16 cellular contexts compared by ENCODE assay signal in genomic region chr2:28296243-28296642, GRCh38.
DNase-seq lines count a peak whose midpoint lies in the region; ATAC-seq and TF ChIP-seq lines count a peak whose summit lies in the region.
"Had no signal": no experiment of that assay in that cellular context is flagged by ENCODE, and none has a peak within 500 bp of the region (broad histone marks: within the 10 kb centered on the region; RNA-seq: fewer than 3 reads in every experiment).

No MANE protein-coding gene starts in this region.

- H3K4me3 ChIP-seq in SK-N-SH (ENCODE audit: low read depth in 2 of 2, low read length in 1 of 2) (no peak overlapping the region), fibroblast of lung (replicated peaks in 1 of 4; ENCODE audit: control extremely low read depth in 1 of 4, insufficient read depth in 1 of 4, low read depth in 3 of 4, low read length in 4 of 4) (no peak overlapping the region)
- H3K4me3 ChIP-seq: adrenal gland, lung, tibial nerve had no signal

- H3K27ac ChIP-seq in SK-N-SH (ENCODE audit: low read depth in 2 of 2, low read length in 1 of 2) (peak overlapping the region in 1 of 2 experiments; percentile 10; a peak in 1 of 4 replicates), fibroblast of lung (ENCODE audit: insufficient read depth, low read length) (no peak overlapping the region)
- H3K27ac ChIP-seq: adrenal gland had no signal

- TF ChIP-seq CTCF in HFFc6 (IDR thresholded peaks at IDR 0.05) (no peak), SK-N-SH (IDR thresholded peaks at IDR 0.05) (no peak), fibroblast of lung (conservative IDR thresholded peaks at IDR 0.05 in 1 of 2, IDR thresholded peaks at IDR 0.05 in 1 of 2; ENCODE audit: low read depth in 1 of 2, low read length in 2 of 2) (no peak), natural killer cell (IDR thresholded peaks at IDR 0.05) (no peak)

- 46% methylated on average over 7 of the region's 7 CpGs for WGBS in SK-N-SH (ENCODE audit: low lambda C conversion rate)

- no peaks in the 10 kb centered on the region for H4K20me1 ChIP-seq in SK-N-SH (ENCODE audit: insufficient read depth)
- no peaks in the 10 kb centered on the region for H4K20me1 ChIP-seq in fibroblast of lung (ENCODE audit: control insufficient read depth, extremely low read depth, insufficient read depth, low read length)

- TF ChIP-seq EP300 in SK-N-SH (IDR thresholded peaks at IDR 0.05; ENCODE audit: borderline replicate concordance in 1 of 2, low read depth in 1 of 2, low read length in 1 of 2): peak in 1 of 2 experiments; percentile 46; a peak in 1 of 4 replicates

- H3K4me1 ChIP-seq in SK-N-SH (ENCODE audit: control insufficient read depth in 1 of 2, insufficient read depth in 2 of 2, low read depth in 1 of 2, low read length in 1 of 2) (peaks cover 0 to 16% of the 10 kb centered on the region in 2 experiments; a peak in 1 of 4 replicates), fibroblast of lung (ENCODE audit: control insufficient read depth, extremely low read depth, insufficient read depth, low read length) (peaks cover 27% of the 10 kb centered on the region)
- H3K4me1 ChIP-seq: adrenal gland, tibial nerve had no signal

- H3K27ac Mint-ChIP-seq in HFFc6 (peak overlapping the region; percentile 84), natural killer cell (no peak overlapping the region)

- DNase-seq in A172 (ENCODE audit: low spot score) (peak; percentile 85), HFFc6 (peak; percentile 73), SK-N-SH (no peak), fibroblast of lung (ENCODE audit: low read depth in 2 of 2) (peak; percentile 15 to 84), natural killer cell (no peak), left lobe of liver (ENCODE audit: low spot score) (no peak), AML-193 (lab: John Stamatoyannopoulos, UW) (no peak)
- DNase-seq in activated CD4-positive, alpha-beta T cell treated with anti-CD3 and anti-CD28 coated beads for 48 hours: no peak
- DNase-seq: adrenal gland, MM.1S, NCI-H1930, NCI-H524, retina, T-helper 17 cell had no signal

- H2AFZ ChIP-seq in SK-N-SH (ENCODE audit: low read depth) (no peak overlapping the region), fibroblast of lung (ENCODE audit: low read length) (no peak overlapping the region)

- no peak for TF ChIP-seq RAD21 in SK-N-SH (IDR thresholded peaks at IDR 0.05; ENCODE audit: low read length)

- H3K4me3 Mint-ChIP-seq in HFFc6 (peak overlapping the region; percentile 60), natural killer cell (no peak overlapping the region)
- H3K4me3 Mint-ChIP-seq: T-helper 17 cell had no signal

- peaks cover 23% of the 10 kb centered on the region for H3F3A ChIP-seq in SK-N-SH (replicated peaks; ENCODE audit: insufficient read depth)

- H3K36me3 ChIP-seq in SK-N-SH (replicated peaks in 1 of 2; ENCODE audit: control insufficient read depth in 1 of 2, insufficient read depth in 2 of 2, low read length in 1 of 2) (peaks cover 0 to 6% of the 10 kb centered on the region in 2 experiments), fibroblast of lung (ENCODE audit: control insufficient read depth, insufficient read depth, low read length) (no peaks in the 10 kb centered on the region)

- CTCF ChIA-PET in SK-N-SH (lab: Yijun Ruan, JAX): interaction anchor here (1.0 kb wide), 1 partner anchor 14 kb away, joined by 4 read pairs; no protein-coding TSS in a partner anchor

- H3K4me1 Mint-ChIP-seq in HFFc6 (ENCODE audit: low read depth): peaks cover 81% of the 10 kb centered on the region
- peaks cover 6% of the 10 kb centered on the region in 2 donors for H3K4me1 Mint-ChIP-seq in natural killer cell
- H3K4me1 Mint-ChIP-seq: T-helper 17 cell had no signal

- no peak for ATAC-seq in natural killer cell
- no peak for ATAC-seq in left lobe of liver
- ATAC-seq: T-helper 17 cell had no signal

- no peak overlapping the region; the same call in 1 of the 2 replicates for H3K4me2 ChIP-seq in SK-N-SH
- H3K4me2 ChIP-seq in fibroblast of lung (ENCODE audit: extremely low read depth, insufficient read depth, low read length): no peak overlapping the region

- intact Hi-C loops in natural killer cell (cut with micrococcal nuclease): no loop called here

- H3K36me3 Mint-ChIP-seq in HFFc6 (ENCODE audit: low read depth): 0 out of 2 replicates have a peak, but pooled peaks cover 10% of the 10 kb centered on the region
- H3K36me3 Mint-ChIP-seq in natural killer cell: no peaks in the 10 kb centered on the region

- H3K9me2 ChIP-seq in SK-N-SH: no peaks in the 10 kb centered on the region

- H3K9me3 Mint-ChIP-seq in HFFc6 (no peaks in the 10 kb centered on the region), natural killer cell (no peaks in the 10 kb centered on the region)

- H3K79me2 ChIP-seq in SK-N-SH (ENCODE audit: insufficient read depth) (no peaks in the 10 kb centered on the region), fibroblast of lung (ENCODE audit: control insufficient read depth, insufficient read depth, low read length) (no peaks in the 10 kb centered on the region)

- H3K9me3 ChIP-seq in SK-N-SH (no peaks in the 10 kb centered on the region), fibroblast of lung (ENCODE audit: control insufficient read depth, insufficient read depth, low read depth, low read length) (no peaks in the 10 kb centered on the region)
- H3K9me3 ChIP-seq: adrenal gland, tibial nerve had no signal

- no peaks in the 10 kb centered on the region for H3K27me3 Mint-ChIP-seq in HFFc6 (ENCODE audit: insufficient read depth)
- H3K27me3 Mint-ChIP-seq in natural killer cell (ENCODE audit: low read depth in 2 of 2): no peaks in the 10 kb centered on the region
- H3K27me3 Mint-ChIP-seq: T-helper 17 cell had no signal

- POLR2A ChIA-PET in SK-N-SH (lab: Yijun Ruan, JAX): no interaction called here

- H3K9ac ChIP-seq in SK-N-SH (no peak overlapping the region), fibroblast of lung (ENCODE audit: insufficient read depth, low read length) (no peak overlapping the region)

- H3K27me3 ChIP-seq in SK-N-SH (ENCODE audit: insufficient read depth): no peaks in the 10 kb centered on the region
- no peaks in the 10 kb centered on the region for H3K27me3 ChIP-seq in fibroblast of lung (ENCODE audit: control insufficient read depth, insufficient read depth, low read length)
- H3K27me3 ChIP-seq: adrenal gland, tibial nerve had no signal

TF ChIP-seq in SK-N-SH, 30 proteins besides CTCF, POLR2A, EP300 and RAD21 (continues in another document):
- TF ChIP-seq, protein P1, sequence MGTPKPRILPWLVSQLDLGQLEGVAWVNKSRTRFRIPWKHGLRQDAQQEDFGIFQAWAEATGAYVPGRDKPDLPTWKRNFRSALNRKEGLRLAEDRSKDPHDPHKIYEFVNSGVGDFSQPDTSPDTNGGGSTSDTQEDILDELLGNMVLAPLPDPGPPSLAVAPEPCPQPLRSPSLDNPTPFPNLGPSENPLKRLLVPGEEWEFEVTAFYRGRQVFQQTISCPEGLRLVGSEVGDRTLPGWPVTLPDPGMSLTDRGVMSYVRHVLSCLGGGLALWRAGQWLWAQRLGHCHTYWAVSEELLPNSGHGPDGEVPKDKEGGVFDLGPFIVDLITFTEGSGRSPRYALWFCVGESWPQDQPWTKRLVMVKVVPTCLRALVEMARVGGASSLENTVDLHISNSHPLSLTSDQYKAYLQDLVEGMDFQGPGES (IDR thresholded peaks at IDR 0.05; ENCODE audit: low read depth, low read length): no peak
- TF ChIP-seq NFIC (IDR thresholded peaks at IDR 0.05; ENCODE audit: borderline replicate concordance) (peak; percentile 23; the same call in 1 of the 2 replicates), GABPA (IDR thresholded peaks at IDR 0.05; ENCODE audit: low read depth) (no peak), JUND (IDR thresholded peaks at IDR 0.05) (peak; percentile 58), USF2 (IDR thresholded peaks at IDR 0.05; ENCODE audit: borderline replicate concordance, low read depth, low read length) (no peak), RFX5 (IDR thresholded peaks at IDR 0.05; ENCODE audit: low read length) (no peak), RXRA (IDR thresholded peaks at IDR 0.05; ENCODE audit: borderline replicate concordance, low read depth) (peak; percentile 17; the same call in 1 of the 2 replicates), YY1 (IDR thresholded peaks at IDR 0.05; ENCODE audit: low read depth) (no peak), TEAD4 (IDR thresholded peaks at IDR 0.05; ENCODE audit: borderline replicate concordance, insufficient read depth) (no peak), TAF1 (IDR thresholded peaks at IDR 0.05; ENCODE audit: borderline replicate concordance, low read depth, low read length) (no peak)
- TF ChIP-seq, protein P2, sequence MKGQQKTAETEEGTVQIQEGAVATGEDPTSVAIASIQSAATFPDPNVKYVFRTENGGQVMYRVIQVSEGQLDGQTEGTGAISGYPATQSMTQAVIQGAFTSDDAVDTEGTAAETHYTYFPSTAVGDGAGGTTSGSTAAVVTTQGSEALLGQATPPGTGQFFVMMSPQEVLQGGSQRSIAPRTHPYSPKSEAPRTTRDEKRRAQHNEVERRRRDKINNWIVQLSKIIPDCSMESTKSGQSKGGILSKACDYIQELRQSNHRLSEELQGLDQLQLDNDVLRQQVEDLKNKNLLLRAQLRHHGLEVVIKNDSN (IDR thresholded peaks at IDR 0.05; ENCODE audit: borderline replicate concordance, low read depth): no peak
- TF ChIP-seq, protein P3, sequence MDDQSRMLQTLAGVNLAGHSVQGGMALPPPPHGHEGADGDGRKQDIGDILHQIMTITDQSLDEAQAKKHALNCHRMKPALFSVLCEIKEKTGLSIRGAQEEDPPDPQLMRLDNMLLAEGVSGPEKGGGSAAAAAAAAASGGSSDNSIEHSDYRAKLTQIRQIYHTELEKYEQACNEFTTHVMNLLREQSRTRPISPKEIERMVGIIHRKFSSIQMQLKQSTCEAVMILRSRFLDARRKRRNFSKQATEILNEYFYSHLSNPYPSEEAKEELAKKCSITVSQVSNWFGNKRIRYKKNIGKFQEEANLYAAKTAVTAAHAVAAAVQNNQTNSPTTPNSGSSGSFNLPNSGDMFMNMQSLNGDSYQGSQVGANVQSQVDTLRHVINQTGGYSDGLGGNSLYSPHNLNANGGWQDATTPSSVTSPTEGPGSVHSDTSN (IDR thresholded peaks at IDR 0.05): peak; percentile 61; the same call in 1 of the 2 replicates

Comparison
In these comparisons a context has a peak if more than half of its experiments do, and no peak if none do; other contexts are left out.
1. DNase-seq: peak in A172 (single experiment), HFFc6 (single experiment) and fibroblast of lung (2 of 2); none in SK-N-SH (single experiment), activated CD4-positive, alpha-beta T cell treated with anti-CD3 and anti-CD28 coated beads for 48 hours (single experiment), natural killer cell (single experiment), left lobe of liver (single experiment) and AML-193 (0 of 2).